ENCODE assay signal across 38 cellular contexts in genomic region chr12:68873316-68873715, GRCh38. TPM values are rescaled to one million over a fixed set of nuclear protein-coding genes. Genes with fewer than 3 reads are reported as not detected.
A peak's percentile ranks its signal among the peaks of the same experiment; 100 is the strongest.
DNase-seq lines count a peak whose midpoint lies in the region; ATAC-seq, FAIRE-seq and TF ChIP-seq lines count a peak whose summit lies in the region.
"Had no signal": no experiment of that assay in that cellular context is flagged by ENCODE, and none has a peak within 500 bp of the region (broad histone marks: within the 10 kb centered on the region; RNA-seq: fewer than 3 reads in every experiment).

No MANE protein-coding gene starts in this region.

- H3K4me2 ChIP-seq in astrocyte (ENCODE audit: low read length), result no peak overlapping the region
- H3K4me2 ChIP-seq: A549; BLaER1; BLaER1 treated with 17β-estradiol and CSF1 and Interleukin-3, amounts not matched to agents 10 nM and 100 nM had no signal

- POLR2A ChIA-PET in activated CD8-positive, alpha-beta T cell treated with anti-CD3 and anti-CD28 coated beads, Interleukin-2, amount 10 ng/mL, durations not matched to agents 7 days and 5 days (lab: Charles Lee), result no interaction called here

- no peaks in the 10 kb centered on the region for H3K36me3 Mint-ChIP-seq in astrocyte (ENCODE audit: low read depth, unreplicated experiment)
- H3K36me3 Mint-ChIP-seq in osteocyte (ENCODE audit: unreplicated experiment), result no peaks in the 10 kb centered on the region
- H3K36me3 Mint-ChIP-seq in activated CD8-positive, alpha-beta T cell treated with anti-CD3 and anti-CD28 coated beads, Interleukin-2, amount 10 ng/mL, durations not matched to agents 7 days and 5 days (ENCODE audit: low read depth), result no peaks in the 10 kb centered on the region
- H3K36me3 Mint-ChIP-seq: CD4-positive, alpha-beta memory T cell; CD8-positive, alpha-beta T cell had no signal

- WGBS in ovary, 3 donors, result 97 to 98% (median 98%) methylated on average over 4 of the region's 4 CpGs

- H3K4me1 ChIP-seq in SJSA1 (replicated peaks), result no peaks in the 10 kb centered on the region
- H3K4me1 ChIP-seq in astrocyte (ENCODE audit: insufficient read depth, low read length), result no peaks in the 10 kb centered on the region
- H3K4me1 ChIP-seq in ovary (ENCODE audit: insufficient read depth), result no peaks in the 10 kb centered on the region
- H3K4me1 ChIP-seq: A549, BE2C, Caco-2 had no signal

- peaks cover 98% of the 10 kb centered on the region for H3K27me3 ChIP-seq in SJSA1 (replicated peaks)
- H3K27me3 ChIP-seq in astrocyte (ENCODE audit: insufficient read depth, low read length), result no peaks in the 10 kb centered on the region
- no peaks in the 10 kb centered on the region for H3K27me3 ChIP-seq in ovary
- H3K27me3 ChIP-seq: BLaER1; BLaER1 treated with 17β-estradiol and CSF1 and Interleukin-3, amounts not matched to agents 10 nM and 100 nM had no signal

- H3K4me1 Mint-ChIP-seq in astrocyte (ENCODE audit: low read depth, unreplicated experiment) (peaks cover 6% of the 10 kb centered on the region), osteocyte (ENCODE audit: unreplicated experiment) (no peaks in the 10 kb centered on the region)
- H3K4me1 Mint-ChIP-seq in activated CD8-positive, alpha-beta T cell treated with anti-CD3 and anti-CD28 coated beads, Interleukin-2, amount 10 ng/mL, durations not matched to agents 7 days and 5 days (ENCODE audit: low read depth), result peaks cover 3% of the 10 kb centered on the region
- H3K4me1 Mint-ChIP-seq: CD4-positive, alpha-beta memory T cell; CD8-positive, alpha-beta memory T cell had no signal

- H3K36me3 ChIP-seq in SJSA1, result no peaks in the 10 kb centered on the region
- H3K36me3 ChIP-seq in astrocyte (ENCODE audit: insufficient read depth, low read length), result no peaks in the 10 kb centered on the region
- no peaks in the 10 kb centered on the region for H3K36me3 ChIP-seq in ovary
- H3K36me3 ChIP-seq: BE2C, BLaER1 had no signal

- H3K27ac ChIP-seq in SJSA1 (no peak overlapping the region), astrocyte (ENCODE audit: low read depth, low read length) (no peak overlapping the region), ovary (no peak overlapping the region)
- H3K27ac ChIP-seq: 22Rv1; A549; BLaER1; BLaER1 treated with 17β-estradiol and CSF1 and Interleukin-3, amounts not matched to agents 10 nM and 100 nM; C4-2B had no signal

- CTCF ChIA-PET in activated CD8-positive, alpha-beta T cell treated with anti-CD3 and anti-CD28 coated beads, Interleukin-2, amount 10 ng/mL, durations not matched to agents 7 days and 5 days (lab: Charles Lee), result no interaction called here

- no peaks in the 10 kb centered on the region for H4K20me1 ChIP-seq in astrocyte (ENCODE audit: insufficient read depth, low read length)
- H4K20me1 ChIP-seq: BLaER1 had no signal

- intact Hi-C loops in ovary (cut with DNase I), result no loop called here

- ATAC-seq in SK-N-SH treated with all-trans-retinoic acid at 6 μM for 48 hours, result no peak
- ATAC-seq in activated CD8-positive, alpha-beta T cell treated with anti-CD3 and anti-CD28 coated beads, Interleukin-2, amount 10 ng/mL, durations not matched to agents 7 days and 5 days, result no peak
- ATAC-seq: A549; CD8-positive, alpha-beta T cell had no signal

- no peak for TF ChIP-seq EP300 in ovary (IDR thresholded peaks at IDR 0.05)

- no peak overlapping the region for H2AFZ ChIP-seq in astrocyte (ENCODE audit: low read depth, low read length)

- no peak overlapping the region for H3K4me3 Mint-ChIP-seq in astrocyte (ENCODE audit: unreplicated experiment)
- no peak overlapping the region for H3K4me3 Mint-ChIP-seq in osteocyte (ENCODE audit: unreplicated experiment)
- no peak overlapping the region for H3K4me3 Mint-ChIP-seq in activated CD8-positive, alpha-beta T cell treated with anti-CD3 and anti-CD28 coated beads, Interleukin-2, amount 10 ng/mL, durations not matched to agents 7 days and 5 days
- H3K4me3 Mint-ChIP-seq: B cell; CD14-positive monocyte; CD4-positive, alpha-beta memory T cell; CD4-positive, alpha-beta T cell; CD4-positive, CD25-positive, alpha-beta regulatory T cell; CD8-positive, alpha-beta memory T cell; CD8-positive, alpha-beta T cell had no signal

- peaks cover 5% of the 10 kb centered on the region for H3K9me3 Mint-ChIP-seq in astrocyte (ENCODE audit: unreplicated experiment)
- peaks cover under 1% of the 10 kb centered on the region for H3K9me3 Mint-ChIP-seq in osteocyte (ENCODE audit: unreplicated experiment)
- H3K9me3 Mint-ChIP-seq in activated CD8-positive, alpha-beta T cell treated with anti-CD3 and anti-CD28 coated beads, Interleukin-2, amount 10 ng/mL, durations not matched to agents 7 days and 5 days (ENCODE audit: insufficient read depth), result no peaks in the 10 kb centered on the region
- H3K9me3 Mint-ChIP-seq: CD4-positive, alpha-beta T cell; CD8-positive, alpha-beta memory T cell had no signal

- H3K79me2 ChIP-seq in astrocyte (ENCODE audit: insufficient read depth, low read length), result no peaks in the 10 kb centered on the region

- no peak overlapping the region for H3K4me3 ChIP-seq in SJSA1
- H3K4me3 ChIP-seq in astrocyte (ENCODE audit: insufficient read depth, low read depth, low read length), result no peak overlapping the region
- H3K4me3 ChIP-seq in ovary, result no peak overlapping the region
- H3K4me3 ChIP-seq: A549; BLaER1; BLaER1 treated with 17β-estradiol and CSF1 and Interleukin-3, amounts not matched to agents 10 nM and 100 nM had no signal

- DNase-seq in activated CD8-positive, alpha-beta memory T cell treated with anti-CD3 and anti-CD28 coated beads, Interleukin-2, amount 50 U/mL, for 48 hours, result peak; percentile 0
- no peak for DNase-seq in activated CD8-positive, alpha-beta memory T cell treated with anti-CD3 and anti-CD28 coated beads, Interleukin-2, amount 50 U/mL, for 4 hours
- DNase-seq in SJSA1 (ENCODE audit: low read depth in 1 of 2, low spot score in 2 of 2) (peak; percentile 64 to 85), astrocyte (ENCODE audit: low read depth) (no peak), osteocyte (ENCODE audit: extremely low spot score, unreplicated experiment) (peak; percentile 15), ovary (no peak)
- no peak for DNase-seq in activated CD8-positive, alpha-beta T cell treated with anti-CD3 and anti-CD28 coated beads, Interleukin-2, amount 10 ng/mL, durations not matched to agents 7 days and 5 days
- DNase-seq: 8988T; ACHN; AML-193; BE2C; C1 segment of cervical spinal cord; Caco-2; Calu3; CD4-positive, alpha-beta memory T cell; CD4-positive, alpha-beta T cell; CD4-positive, CD25-positive, alpha-beta regulatory T cell; CD8-positive, alpha-beta memory T cell; CD8-positive, alpha-beta T cell; COR-L47; DMS 273 treated with DMSO at 0.1 percent for 48 hours; DMS153; DMS53; DMS79; DMS79 treated with DMSO at 0.1 percent for 48 hours; DND-41; EL had no signal

- no peak for TF ChIP-seq CTCF in astrocyte (IDR thresholded peaks at IDR 0.05; ENCODE audit: insufficient read depth, low read depth, low read length)
- TF ChIP-seq CTCF in osteocyte (IDR thresholded peaks at IDR 0.05), result no peak
- TF ChIP-seq CTCF in ovary (IDR thresholded peaks at IDR 0.05), result no peak

- TF ChIP-seq POLR2A in ovary (IDR thresholded peaks at IDR 0.05), result no peak

- no peak for FAIRE-seq in astrocyte (lab: Jason Lieb, UNC)
- FAIRE-seq: A204.1, A549, D721Med had no signal

- H3K27me3 Mint-ChIP-seq in astrocyte (ENCODE audit: low read depth, unreplicated experiment) (no peaks in the 10 kb centered on the region), osteocyte (ENCODE audit: unreplicated experiment) (peaks cover 12% of the 10 kb centered on the region)
- peaks cover 5% of the 10 kb centered on the region for H3K27me3 Mint-ChIP-seq in activated CD8-positive, alpha-beta T cell treated with anti-CD3 and anti-CD28 coated beads, Interleukin-2, amount 10 ng/mL, durations not matched to agents 7 days and 5 days (ENCODE audit: low read depth)
- H3K27me3 Mint-ChIP-seq: B cell; CD4-positive, alpha-beta memory T cell; CD4-positive, alpha-beta T cell; CD4-positive, CD25-positive, alpha-beta regulatory T cell had no signal

- H3K9me3 ChIP-seq in SJSA1 (replicated peaks) (peaks cover 8% of the 10 kb centered on the region), astrocyte (ENCODE audit: insufficient read depth, low read depth, low read length) (no peaks in the 10 kb centered on the region), ovary (no peaks in the 10 kb centered on the region)
- H3K9me3 ChIP-seq: A549, BE2C, Caco-2 had no signal

- H3K27ac Mint-ChIP-seq in astrocyte (ENCODE audit: unreplicated experiment) (peak overlapping the region; percentile 9), osteocyte (ENCODE audit: unreplicated experiment) (no peak overlapping the region)
- no peak overlapping the region for H3K27ac Mint-ChIP-seq in activated CD8-positive, alpha-beta T cell treated with anti-CD3 and anti-CD28 coated beads, Interleukin-2, amount 10 ng/mL, durations not matched to agents 7 days and 5 days
- H3K27ac Mint-ChIP-seq: B cell; CD4-positive, alpha-beta memory T cell; CD4-positive, alpha-beta T cell; CD4-positive, CD25-positive, alpha-beta regulatory T cell; CD8-positive, alpha-beta memory T cell; CD8-positive, alpha-beta T cell had no signal

- no peak overlapping the region for H3K9ac ChIP-seq in astrocyte (ENCODE audit: low read length)
- H3K9ac ChIP-seq: BLaER1; BLaER1 treated with 17β-estradiol and CSF1 and Interleukin-3, amounts not matched to agents 10 nM and 100 nM had no signal

TF ChIP-seq in SK-N-SH treated with all-trans-retinoic acid at 6 μM for 48 hours, 23 proteins besides CTCF, POLR2A, EP300 and RAD21:
- no peak for TF ChIP-seq ISL1 (CRISPR knock-in tag; IDR thresholded peaks at IDR 0.05)
- TF ChIP-seq TCF4 (CRISPR knock-in tag; IDR thresholded peaks at IDR 0.05; ENCODE audit: borderline replicate concordance), result no peak
- no peak for TF ChIP-seq GLIS3 (CRISPR knock-in tag; IDR thresholded peaks at IDR 0.05)
- no peak for TF ChIP-seq OSR1 (CRISPR knock-in tag; IDR thresholded peaks at IDR 0.05)

RNA-seq across cellular contexts. Expression of gene CPM, which starts 59.7 kb away (rescaled TPM):
- total RNA-seq in SJSA1 (2014; rRNA removed; shearing (Covaris generic)), result 72.6 and 74.4 TPM in 2 replicates
- total RNA-seq in astrocyte, result 2.7 and 3.5 TPM in 2 replicates
- 0.21 and 1.0 TPM in 2 replicates for total RNA-seq in osteocyte
- total RNA-seq in activated CD8-positive, alpha-beta T cell treated with anti-CD3 and anti-CD28 coated beads, Interleukin-2, amount 10 ng/mL, durations not matched to agents 7 days and 5 days, result under 1 TPM; 0.34 to 0.58 TPM
- 10 to 100 TPM; 21.3 to 64.6 (median 37.9) TPM for total RNA-seq in ovary
- polyA plus RNA-seq in ovary, result 10 to 100 TPM; 23.8 to 62.9 TPM
- total RNA-seq: A172 had no signal

Comparison
In these comparisons a context has a peak if more than half of its experiments do, and no peak if none do; other contexts are left out.
1. DNase-seq: peak in activated CD8-positive, alpha-beta memory T cell treated with anti-CD3 and anti-CD28 coated beads, Interleukin-2, amount 50 U/mL, for 48 hours (single experiment), SJSA1 (2 of 2) and osteocyte (single experiment); none in activated CD8-positive, alpha-beta memory T cell treated with anti-CD3 and anti-CD28 coated beads, Interleukin-2, amount 50 U/mL, for 4 hours (single experiment), astrocyte (single experiment), activated CD8-positive, alpha-beta T cell treated with anti-CD3 and anti-CD28 coated beads, Interleukin-2, amount 10 ng/mL, durations not matched to agents 7 days and 5 days (single experiment) and ovary (0 of 5).